14 cellular contexts compared by ENCODE assay signal in the genomic region with DNA sequence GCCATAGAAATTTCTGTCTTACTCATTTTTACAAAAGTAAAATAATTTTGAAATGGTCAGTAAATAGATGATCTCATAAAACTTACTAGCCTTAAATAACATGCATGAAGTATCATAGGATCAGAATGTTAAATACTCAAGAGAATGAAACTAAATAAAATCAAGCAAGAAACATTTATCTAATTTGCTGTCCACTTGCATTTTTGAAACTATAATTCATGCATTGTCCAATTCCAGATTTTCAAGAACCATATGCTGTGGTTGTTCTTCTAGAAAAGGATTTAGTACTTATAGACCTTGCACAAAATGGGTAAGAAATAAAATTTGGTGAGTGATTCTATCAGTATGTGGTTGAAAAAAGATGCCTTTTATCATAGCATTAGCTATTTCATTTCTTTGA.
"Had no signal": no experiment of that assay in that cellular context is flagged by ENCODE, and none has a peak within 500 bp of the region (broad histone marks: within the 10 kb centered on the region; RNA-seq: fewer than 3 reads in every experiment).

No MANE protein-coding gene starts in this region.

- H3K4me1 Mint-ChIP-seq: naive B cell had no signal

- DNase-seq: activated CD4-positive, alpha-beta T cell treated with anti-CD3 and anti-CD28 coated beads, Interleukin-2, amount 50 U/mL, for 1 hour; activated CD4-positive, CD25-positive, alpha-beta regulatory T cell; activated naive CD4-positive, alpha-beta T cell treated with anti-CD3 and anti-CD28 coated beads, Interleukin-2, amount 50 U/mL, for 16 hours; activated T-cell treated with anti-CD3 and anti-CD28 coated beads for 4 hours; naive B cell; right cardiac atrium; T-helper 1 cell had no signal

- H3K4me3 Mint-ChIP-seq: naive B cell; stimulated activated memory B cell treated with anti-CD40 and anti-IgM and Interleukin-4, amounts not matched to agents 10 μg/mL and 1 μg/mL and 100 μg/mL, for 72 hours had no signal

- H3K27ac Mint-ChIP-seq: activated T-helper 2 cell treated with anti-CD3 and anti-CD28 coated beads, Interferon-gamma antibody, Interleukin-2, Interleukin-4, amounts not matched to agents 10 μg/mL and 5 μg/mL and 100 μg/mL, durations not matched to agents 14 hours and 24 hours and 36 hours; naive B cell; progenitor cell of endocrine pancreas; stimulated activated memory B cell treated with anti-CD40 and anti-IgM and Interleukin-4, amounts not matched to agents 10 μg/mL and 1 μg/mL and 100 μg/mL, for 72 hours had no signal

- H3K4me3 ChIP-seq: tibial nerve, vagina had no signal

- H3K27me3 ChIP-seq: tibial nerve, vagina had no signal

- H3K27ac ChIP-seq: tibial nerve, vagina had no signal

- H3K4me1 ChIP-seq: tibial nerve, vagina had no signal

- ATAC-seq: right cardiac atrium; stimulated activated memory B cell treated with anti-CD40 and anti-IgM and Interleukin-4, amounts not matched to agents 10 μg/mL and 1 μg/mL and 100 μg/mL, for 72 hours had no signal

- H3K9me3 ChIP-seq: tibial nerve, vagina had no signal

- H3K27me3 Mint-ChIP-seq: naive B cell; progenitor cell of endocrine pancreas; stimulated activated memory B cell treated with anti-CD40 and anti-IgM and Interleukin-4, amounts not matched to agents 10 μg/mL and 1 μg/mL and 100 μg/mL, for 72 hours had no signal

- FAIRE-seq: bronchial epithelial cell, TTC549 had no signal

- H3K9me3 Mint-ChIP-seq: activated T-helper 2 cell treated with anti-CD3 and anti-CD28 coated beads, Interferon-gamma antibody, Interleukin-2, Interleukin-4, amounts not matched to agents 10 μg/mL and 5 μg/mL and 100 μg/mL, durations not matched to agents 14 hours and 24 hours and 36 hours; naive B cell; stimulated activated memory B cell treated with anti-CD40 and anti-IgM and Interleukin-4, amounts not matched to agents 10 μg/mL and 1 μg/mL and 100 μg/mL, for 72 hours had no signal
